ENCODE assay signal across 8 cellular contexts in the genomic region with DNA sequence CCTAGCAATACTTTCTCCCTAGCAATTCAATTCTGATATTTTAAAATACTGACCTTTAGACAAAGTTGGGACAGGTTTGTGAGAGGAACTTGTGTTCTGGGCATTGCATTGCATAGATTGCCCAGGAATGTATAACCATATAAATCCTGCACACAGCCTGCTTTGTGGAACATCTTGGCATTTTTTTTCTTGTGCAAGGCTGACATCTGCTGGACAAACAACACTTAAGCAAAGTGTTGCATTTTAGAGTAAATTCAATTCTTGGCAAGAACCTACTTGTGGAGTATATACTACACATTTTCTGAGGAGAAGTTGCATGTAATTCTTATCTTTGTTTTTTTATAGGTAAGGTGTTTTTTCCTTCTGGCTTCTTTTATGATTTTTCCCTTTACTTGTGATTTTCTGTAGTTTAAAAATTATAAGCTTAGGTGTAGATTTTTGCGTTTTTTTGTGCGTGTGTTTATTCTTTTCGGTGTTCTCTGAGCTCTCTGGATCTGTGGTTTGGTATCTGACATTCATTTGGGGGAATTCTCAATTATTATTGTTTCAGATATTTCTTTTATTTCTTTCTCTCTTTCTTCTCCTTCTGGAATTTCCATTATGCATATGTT. TPM values are rescaled to one million over a fixed set of nuclear protein-coding genes. Genes with fewer than 3 reads are reported as not detected.
DNase-seq lines count a peak whose midpoint lies in the region; ATAC-seq lines count a peak whose summit lies in the region.

No MANE protein-coding gene starts in this region.

- peaks cover 67% of the 10 kb centered on the region for H3K36me3 ChIP-seq in CD4-positive, CD25-positive, alpha-beta regulatory T cell (ENCODE audit: control insufficient read depth, insufficient read depth, low read length)

- H3K9me3 ChIP-seq in CD4-positive, CD25-positive, alpha-beta regulatory T cell (ENCODE audit: control insufficient read depth in 2 of 2, low read length in 2 of 2) = no peaks in the 10 kb centered on the region

- H3K27me3 Mint-ChIP-seq in CD4-positive, CD25-positive, alpha-beta regulatory T cell = no peaks in the 10 kb centered on the region

- no peak overlapping the region for H3K4me3 ChIP-seq in CD4-positive, CD25-positive, alpha-beta regulatory T cell (ENCODE audit: low read depth, low read length)

- H3K4me1 Mint-ChIP-seq in CD4-positive, CD25-positive, alpha-beta regulatory T cell = peaks cover 43 to 79% (median 66%) of the 10 kb centered on the region in 4 donors

- H3K36me3 Mint-ChIP-seq in CD4-positive, CD25-positive, alpha-beta regulatory T cell = peaks cover 66% of the 10 kb centered on the region

- H3K27me3 ChIP-seq in CD4-positive, CD25-positive, alpha-beta regulatory T cell (ENCODE audit: control insufficient read depth, insufficient read depth, low read length) = no peaks in the 10 kb centered on the region

- no peak overlapping the region for H3K27ac ChIP-seq in CD4-positive, CD25-positive, alpha-beta regulatory T cell (ENCODE audit: insufficient read depth, low read length, poor library complexity, severe bottlenecking)

- H3K9me3 Mint-ChIP-seq in CD4-positive, CD25-positive, alpha-beta regulatory T cell = no peaks in the 10 kb centered on the region

- H3K4me1 ChIP-seq in CD4-positive, CD25-positive, alpha-beta regulatory T cell (ENCODE audit: control insufficient read depth, insufficient read depth, low read length, poor library complexity, severe bottlenecking) = peaks cover 42% of the 10 kb centered on the region

- peak; percentile 39 to 76 (median 62) for DNase-seq in CD4-positive, CD25-positive, alpha-beta regulatory T cell
- peak; percentile 15 for DNase-seq in NCI-H1436 treated with DMSO at 0.1 percent for 48 hours (lab: John Stamatoyannopoulos, UW)
- peak in 4 of 5 experiments; percentile 17 to 58 (median 30) for DNase-seq in T-helper 2 cell
- peak; percentile 49 for DNase-seq in cerebellum (ENCODE audit: low spot score)
- DNase-seq in left kidney (ENCODE audit: low read depth, low spot score) = peak; percentile 86
- DNase-seq in stimulated activated naive CD8-positive, alpha-beta T cell treated with anti-CD3 and anti-CD28 coated beads, Interleukin-15, Interleukin-2, amounts not matched to agents 100 U/mL and 50 U/mL, for 24 hours = peak; percentile 48

- H3K27ac Mint-ChIP-seq in CD4-positive, CD25-positive, alpha-beta regulatory T cell = peak overlapping the region in 2 of 3 donors; percentile 67 to 77

- peak overlapping the region in 1 of 4 donors; percentile 5 for H3K4me3 Mint-ChIP-seq in CD4-positive, CD25-positive, alpha-beta regulatory T cell

- ATAC-seq in CD4-positive, CD25-positive, alpha-beta regulatory T cell (ENCODE audit: low read depth in 2 of 2) = peak in 1 of 2 donors; percentile 34
- peak; percentile 41 for ATAC-seq in GM19035 (IDR thresholded peaks at IDR 0.05; ENCODE audit: unreplicated experiment)
- no peak for ATAC-seq in stimulated activated naive CD8-positive, alpha-beta T cell treated with anti-CD3 and anti-CD28 coated beads, Interleukin-15, Interleukin-2, amounts not matched to agents 100 U/mL and 50 U/mL, for 24 hours
- no peak for ATAC-seq in GM19452 (IDR thresholded peaks at IDR 0.05; ENCODE audit: unreplicated experiment)

RNA-seq across cellular contexts. Expression of gene TESPA1, which starts 26.4 kb away (rescaled TPM):
- total RNA-seq in CD4-positive, CD25-positive, alpha-beta regulatory T cell = 93.8 TPM
- 100 to 1,000 TPM in 2 of 4 donors, 10 to 100 TPM in 2; 78.0 to 121 (median 100) TPM for polyA plus RNA-seq in CD4-positive, CD25-positive, alpha-beta regulatory T cell
- total RNA-seq in cerebellum = not detected

Comparison
In these comparisons a context has a peak if more than half of its experiments do, and no peak if none do; other contexts are left out.
1. DNase-seq: peak in every context shown above with its lines; median percentile 86 in left kidney; 62 in CD4-positive, CD25-positive, alpha-beta regulatory T cell; 49 in cerebellum; 48 in stimulated activated naive CD8-positive, alpha-beta T cell treated with anti-CD3 and anti-CD28 coated beads, Interleukin-15, Interleukin-2, amounts not matched to agents 100 U/mL and 50 U/mL, for 24 hours; 30 in T-helper 2 cell; 15 in NCI-H1436 treated with DMSO at 0.1 percent for 48 hours.
2. RNA of gene TESPA1, which starts 26.4 kb away (total RNA-seq): 93.8 TPM in CD4-positive, CD25-positive, alpha-beta regulatory T cell (single experiment); not detected in cerebellum (single experiment); every median in the first group is over 10 times any median in the second.